ENCODE assay signal across 19 cellular contexts in genomic region chr1:246624091-246624490, GRCh38. TPM values are rescaled to one million over a fixed set of nuclear protein-coding genes. Genes with fewer than 3 reads are reported as not detected.
DNase-seq lines count a peak whose midpoint lies in the region; ATAC-seq, FAIRE-seq and TF ChIP-seq lines count a peak whose summit lies in the region.
"Had no signal": no experiment of that assay in that cellular context is flagged by ENCODE, and none has a peak within 500 bp of the region (broad histone marks: within the 10 kb centered on the region; RNA-seq: fewer than 3 reads in every experiment).

No MANE protein-coding gene starts in this region.

- H3K4me3 Mint-ChIP-seq in activated T-cell treated with anti-CD3 and anti-CD28 coated beads, Interleukin-2, amount 50 U/mL, for 72 hours, result no peak overlapping the region
- no peak overlapping the region for H3K4me3 Mint-ChIP-seq in activated T-cell treated with anti-CD3 and anti-CD28 coated beads, Interleukin-2, amount 50 U/mL, for 4 hours
- no peak overlapping the region for H3K4me3 Mint-ChIP-seq in glutamatergic neuron (ENCODE audit: unreplicated experiment)
- H3K4me3 Mint-ChIP-seq: B cell; CD8-positive, alpha-beta memory T cell; H9 had no signal

- intact Hi-C loops in GM12878 (cut with micrococcal nuclease; ENCODE audit: unreplicated experiment), result no loop called here

- no peak for TF ChIP-seq EP300 in GM12878 (IDR thresholded peaks at IDR 0.05; ENCODE audit: borderline replicate concordance in 1 of 2, control insufficient read depth in 1 of 2, low read depth in 2 of 2, low read length in 2 of 2)

- no peak for TF ChIP-seq RAD21 in GM12878 (IDR thresholded peaks at IDR 0.05; ENCODE audit: insufficient read depth, low read depth, low read length)

- BruUV-seq in GM12878 (replicated peaks; lab: Mats Ljungman, UMichigan), result TSS peak; percentile 24

- H4K20me1 ChIP-seq in GM12878 (ENCODE audit: control insufficient read depth, insufficient read depth), result no peaks in the 10 kb centered on the region

- DNase-seq in activated T-cell treated with anti-CD3 and anti-CD28 coated beads, Interleukin-2, amount 50 U/mL, for 72 hours, result no peak
- no peak for DNase-seq in activated T-cell treated with anti-CD3 and anti-CD28 coated beads, Interleukin-2, amount 50 U/mL, for 4 hours
- DNase-seq in GM12878 (ENCODE audit: low read depth, low spot score) (no peak), glutamatergic neuron (no peak), pons (ENCODE audit: low spot score) (no peak), AG08395 (ENCODE audit: low spot score) (no peak), RWPE1 (ENCODE audit: low spot score) (no peak)
- DNase-seq: CD8-positive, alpha-beta memory T cell; COR-L47; DMS153; DMS79; GDM1; GOT3; H9 had no signal

- CTCF ChIA-PET in GM12878 (lab: Yijun Ruan, JAX) (interaction anchor here (2.5 kb wide), 1 partner anchor 12 kb away, joined by 5 read pairs; no protein-coding TSS in a partner anchor), RWPE1 (lab: Yijun Ruan, JAX) (no interaction called here)

- SMC1A ChIA-PET in GM12878 (lab: Charles Lee; ENCODE audit: uncharacterized antibody, unreplicated experiment), result interaction anchor here (1.6 kb wide), 1 partner anchor 9 kb away, joined by 3 read pairs; no protein-coding TSS in a partner anchor

- no peak overlapping the region for H3K27ac ChIP-seq in GM12878 (ENCODE audit: control insufficient read depth, insufficient read depth)
- H3K27ac ChIP-seq in RWPE1, result no peak overlapping the region
- H3K27ac ChIP-seq: 22Rv1; A549; BLaER1 treated with 17β-estradiol and CSF1 and Interleukin-3, amounts not matched to agents 10 nM and 100 nM; KMS-11 had no signal

- H3K27ac Mint-ChIP-seq in activated T-cell treated with anti-CD3 and anti-CD28 coated beads, Interleukin-2, amount 50 U/mL, for 72 hours, result peak overlapping the region; percentile 17
- peak overlapping the region; percentile 50 for H3K27ac Mint-ChIP-seq in glutamatergic neuron (ENCODE audit: unreplicated experiment)
- H3K27ac Mint-ChIP-seq: B cell, H9 had no signal

- 90% methylated on average over 5 of the region's 5 CpGs for WGBS in GM12878 (ENCODE audit: insufficient coverage, insufficient replicate concordance, low lambda C conversion rate, missing lambda C conversion rate)

- H3K79me2 ChIP-seq in GM12878 (ENCODE audit: control insufficient read depth, insufficient read depth, low read length), result no peaks in the 10 kb centered on the region

- no peak for TF ChIP-seq POLR2A in GM12878 (IDR thresholded peaks at IDR 0.05; ENCODE audit: low read depth, low read length)

- H3K36me3 Mint-ChIP-seq in activated T-cell treated with anti-CD3 and anti-CD28 coated beads, Interleukin-2, amount 50 U/mL, for 72 hours (ENCODE audit: insufficient read depth in 2 of 2), result peaks cover 8 to 22% of the 10 kb centered on the region in 2 donors
- H3K36me3 Mint-ChIP-seq in activated T-cell treated with anti-CD3 and anti-CD28 coated beads, Interleukin-2, amount 50 U/mL, for 4 hours (ENCODE audit: insufficient read depth), result peaks cover 35% of the 10 kb centered on the region
- peaks cover 15% of the 10 kb centered on the region for H3K36me3 Mint-ChIP-seq in glutamatergic neuron (ENCODE audit: unreplicated experiment)

- H3K27me3 Mint-ChIP-seq in activated T-cell treated with anti-CD3 and anti-CD28 coated beads, Interleukin-2, amount 50 U/mL, for 72 hours (ENCODE audit: low read depth), result no peaks in the 10 kb centered on the region
- no peaks in the 10 kb centered on the region for H3K27me3 Mint-ChIP-seq in activated T-cell treated with anti-CD3 and anti-CD28 coated beads, Interleukin-2, amount 50 U/mL, for 4 hours (ENCODE audit: low read depth)
- H3K27me3 Mint-ChIP-seq in glutamatergic neuron (ENCODE audit: unreplicated experiment), result no peaks in the 10 kb centered on the region
- H3K27me3 Mint-ChIP-seq: B cell; CD8-positive, alpha-beta memory T cell had no signal

- peaks cover 0 to 3% of the 10 kb centered on the region in 2 experiments for H3K36me3 ChIP-seq in GM12878 (ENCODE audit: control insufficient read depth in 2 of 2, insufficient read depth in 2 of 2, low read length in 1 of 2)

- no peak overlapping the region for H2AFZ ChIP-seq in GM12878 (ENCODE audit: control insufficient read depth, low read depth, low read length)

- H3K27me3 ChIP-seq in GM12878 (replicated peaks in 1 of 2; ENCODE audit: control insufficient read depth in 2 of 2, insufficient read depth in 2 of 2, low read length in 1 of 2), result no peaks in the 10 kb centered on the region
- H3K27me3 ChIP-seq: BLaER1 treated with 17β-estradiol and CSF1 and Interleukin-3, amounts not matched to agents 10 nM and 100 nM had no signal

- H3K4me1 ChIP-seq in GM12878 (ENCODE audit: control insufficient read depth, insufficient read depth, low read length), result peaks cover 10% of the 10 kb centered on the region
- H3K4me1 ChIP-seq: A549 had no signal

- H3K4me3 ChIP-seq in GM12878, result no peak overlapping the region
- H3K4me3 ChIP-seq: A549; BLaER1 treated with 17β-estradiol and CSF1 and Interleukin-3, amounts not matched to agents 10 nM and 100 nM had no signal

- TF ChIP-seq CTCF in GM12878 (IDR thresholded peaks at IDR 0.05 in 2 of 3, conservative IDR thresholded peaks at IDR 0.05 in 1 of 3; ENCODE audit: control insufficient read depth in 2 of 3, extremely low read depth in 1 of 3, insufficient read depth in 1 of 3, low read depth in 3 of 3, low read length in 3 of 3) (no peak), glutamatergic neuron (IDR thresholded peaks at IDR 0.05; ENCODE audit: partially characterized antibody, unreplicated experiment) (no peak), RWPE1 (conservative IDR thresholded peaks at IDR 0.05; ENCODE audit: low read depth) (no peak)

- no peak for ATAC-seq in activated T-cell treated with anti-CD3 and anti-CD28 coated beads, Interleukin-2, amount 50 U/mL, for 72 hours (replicated peaks in 1 of 2)
- ATAC-seq in activated T-cell treated with anti-CD3 and anti-CD28 coated beads, Interleukin-2, amount 50 U/mL, for 4 hours, result no peak
- no peak for ATAC-seq in GM12878
- ATAC-seq: A549 had no signal

- no peaks in the 10 kb centered on the region for H3K4me1 Mint-ChIP-seq in activated T-cell treated with anti-CD3 and anti-CD28 coated beads, Interleukin-2, amount 50 U/mL, for 72 hours (ENCODE audit: low read depth)
- H3K4me1 Mint-ChIP-seq in activated T-cell treated with anti-CD3 and anti-CD28 coated beads, Interleukin-2, amount 50 U/mL, for 4 hours (ENCODE audit: low read depth), result peaks cover 5% of the 10 kb centered on the region
- H3K4me1 Mint-ChIP-seq in glutamatergic neuron (ENCODE audit: low read depth, unreplicated experiment), result peaks cover 3% of the 10 kb centered on the region
- H3K4me1 Mint-ChIP-seq: H9 had no signal

- POLR2A ChIA-PET in GM12878 (lab: Charles Lee) (no interaction called here), RWPE1 (lab: Yijun Ruan, JAX; ENCODE audit: low non-redundant PET) (no interaction called here)

- peak; percentile 31 for FAIRE-seq in GM12878 (lab: Jason Lieb, UNC)
- FAIRE-seq: A549 had no signal

- H3K9me3 Mint-ChIP-seq in activated T-cell treated with anti-CD3 and anti-CD28 coated beads, Interleukin-2, amount 50 U/mL, for 72 hours, result no peaks in the 10 kb centered on the region
- no peaks in the 10 kb centered on the region for H3K9me3 Mint-ChIP-seq in activated T-cell treated with anti-CD3 and anti-CD28 coated beads, Interleukin-2, amount 50 U/mL, for 4 hours
- peaks cover 4% of the 10 kb centered on the region for H3K9me3 Mint-ChIP-seq in glutamatergic neuron (ENCODE audit: unreplicated experiment)
- H3K9me3 Mint-ChIP-seq: CD8-positive, alpha-beta memory T cell; H9 had no signal

- H3K4me2 ChIP-seq in GM12878 (ENCODE audit: control insufficient read depth, insufficient read depth), result no peak overlapping the region
- H3K4me2 ChIP-seq: A549; BLaER1 treated with 17β-estradiol and CSF1 and Interleukin-3, amounts not matched to agents 10 nM and 100 nM; KMS-11 had no signal

- RAD21 ChIA-PET in GM12878 (lab: Charles Lee; ENCODE audit: unreplicated experiment), result no interaction called here

- in situ Hi-C loops in GM12878 (cut with MboI), result no loop called here

- no peak overlapping the region for H3K9ac ChIP-seq in GM12878 (ENCODE audit: control insufficient read depth, insufficient read depth, low read length)
- H3K9ac ChIP-seq: BLaER1 treated with 17β-estradiol and CSF1 and Interleukin-3, amounts not matched to agents 10 nM and 100 nM; KMS-11 had no signal

- no peaks in the 10 kb centered on the region for H3K9me3 ChIP-seq in GM12878 (replicated peaks; ENCODE audit: control insufficient read depth, insufficient read depth, low read length)
- H3K9me3 ChIP-seq: A549 had no signal

RNA-seq across cellular contexts. Expression of gene CNST, which starts 57.8 kb away (rescaled TPM):
- total RNA-seq in activated T-cell treated with anti-CD3 and anti-CD28 coated beads, Interleukin-2, amount 50 U/mL, for 72 hours, result 10 to 100 TPM; 28.0 to 30.4 TPM
- 10 to 100 TPM; 32.1 to 33.5 (median 32.3) TPM for total RNA-seq in activated T-cell treated with anti-CD3 and anti-CD28 coated beads, Interleukin-2, amount 50 U/mL, for 4 hours
- 56.0 and 62.4 TPM in 2 replicates for total RNA-seq in GM12878 (2013; cell fraction: nucleolus; rRNA removed)
- total RNA-seq in GM12878 (2014; rRNA removed) (10.6 and 12.0 TPM in 2 replicates), GM12878 (2014; rRNA removed; fragmentation: Illumina TruSeq; extraction: Trizol) (13.2 and 13.4 TPM in 2 replicates), GM12878 (2021) (15.6 and 18.8 TPM in 2 replicates), glutamatergic neuron (ENCODE audit: unreplicated experiment) (87.2 TPM)
- 4.4 TPM for polyA plus RNA-seq in GM12878 (2011; ENCODE audit: low read depth)
- polyA plus RNA-seq in GM12878 (2011; rRNA removed) (12.5 and 15.4 TPM in 2 replicates), GM12878 (2014; fragmentation: Illumina TruSeq; extraction: Trizol) (12.1 and 15.8 TPM in 2 replicates), GM12878 (2014; fragmentation: Nextera tagmentation; extraction: Ambion mirVana) (1 to 10 TPM; 4.8 to 4.9 TPM), GM12878 (2014; rRNA removed) (8.9 and 9.4 TPM in 2 replicates), GM12878 (2016; fragmentation: Nextera tagmentation; extraction: Ambion mirVana) (10 to 100 TPM; 14.9 to 16.2 TPM)
- polyA plus RNA-seq in GM12878 (2011; cell fraction: cytosol; rRNA removed), result 6.3 and 7.4 TPM in 2 replicates
- polyA plus RNA-seq in GM12878 (2011; cell fraction: nucleus; rRNA removed), result 9.5 and 10.1 TPM in 2 replicates
- polyA plus RNA-seq in GM12878 (2012), result 7.1 and 9.0 TPM in 2 replicates
- polyA minus RNA-seq in GM12878 (2011; rRNA and poly(A)+ RNA removed), result 18.1 and 43.2 TPM in 2 replicates
- 6.5 and 9.2 TPM in 2 replicates for polyA minus RNA-seq in GM12878 (2011; cell fraction: cytosol; rRNA and poly(A)+ RNA removed)
- 15.2 and 21.5 TPM in 2 replicates for polyA minus RNA-seq in GM12878 (2011; cell fraction: nucleus; rRNA and poly(A)+ RNA removed)

RNA-seq across cellular contexts. Expression of gene TFB2M, which starts 58.0 kb away (rescaled TPM):
- total RNA-seq in activated T-cell treated with anti-CD3 and anti-CD28 coated beads, Interleukin-2, amount 50 U/mL, for 72 hours, result 10 to 100 TPM; 13.5 to 15.0 TPM
- 10 to 100 TPM; 41.7 to 45.8 (median 42.8) TPM for total RNA-seq in activated T-cell treated with anti-CD3 and anti-CD28 coated beads, Interleukin-2, amount 50 U/mL, for 4 hours
- 13.2 and 16.6 TPM in 2 replicates for total RNA-seq in GM12878 (2013; cell fraction: nucleolus; rRNA removed)
- total RNA-seq in GM12878 (2014; rRNA removed) (25.8 and 26.6 TPM in 2 replicates), GM12878 (2014; rRNA removed; fragmentation: Illumina TruSeq; extraction: Trizol) (23.0 and 26.8 TPM in 2 replicates), GM12878 (2021) (23.3 and 25.2 TPM in 2 replicates), glutamatergic neuron (ENCODE audit: unreplicated experiment) (6.5 TPM)
- 11.9 TPM for polyA plus RNA-seq in GM12878 (2011; ENCODE audit: low read depth)
- polyA plus RNA-seq in GM12878 (2011; rRNA removed) (36.8 and 53.4 TPM in 2 replicates), GM12878 (2014; fragmentation: Illumina TruSeq; extraction: Trizol) (26.4 and 30.2 TPM in 2 replicates), GM12878 (2014; fragmentation: Nextera tagmentation; extraction: Ambion mirVana) (10 to 100 TPM; 47.2 to 66.0 TPM), GM12878 (2014; rRNA removed) (28.1 and 35.3 TPM in 2 replicates), GM12878 (2016; fragmentation: Nextera tagmentation; extraction: Ambion mirVana) (10 to 100 TPM; 52.2 to 52.5 TPM)
- polyA plus RNA-seq in GM12878 (2011; cell fraction: cytosol; rRNA removed), result 13.9 and 15.7 TPM in 2 replicates
- 13.6 and 17.9 TPM in 2 replicates for polyA plus RNA-seq in GM12878 (2011; cell fraction: nucleus; rRNA removed)
- polyA plus RNA-seq in GM12878 (2012), result 16.4 and 21.3 TPM in 2 replicates
- 6.0 and 7.9 TPM in 2 replicates for polyA minus RNA-seq in GM12878 (2011; rRNA and poly(A)+ RNA removed)
- polyA minus RNA-seq in GM12878 (2011; cell fraction: cytosol; rRNA and poly(A)+ RNA removed), result 4.1 and 4.5 TPM in 2 replicates
- 9.2 and 11.4 TPM in 2 replicates for polyA minus RNA-seq in GM12878 (2011; cell fraction: nucleus; rRNA and poly(A)+ RNA removed)
